ENCODE assay signal across 8 cellular contexts in the genomic region with DNA sequence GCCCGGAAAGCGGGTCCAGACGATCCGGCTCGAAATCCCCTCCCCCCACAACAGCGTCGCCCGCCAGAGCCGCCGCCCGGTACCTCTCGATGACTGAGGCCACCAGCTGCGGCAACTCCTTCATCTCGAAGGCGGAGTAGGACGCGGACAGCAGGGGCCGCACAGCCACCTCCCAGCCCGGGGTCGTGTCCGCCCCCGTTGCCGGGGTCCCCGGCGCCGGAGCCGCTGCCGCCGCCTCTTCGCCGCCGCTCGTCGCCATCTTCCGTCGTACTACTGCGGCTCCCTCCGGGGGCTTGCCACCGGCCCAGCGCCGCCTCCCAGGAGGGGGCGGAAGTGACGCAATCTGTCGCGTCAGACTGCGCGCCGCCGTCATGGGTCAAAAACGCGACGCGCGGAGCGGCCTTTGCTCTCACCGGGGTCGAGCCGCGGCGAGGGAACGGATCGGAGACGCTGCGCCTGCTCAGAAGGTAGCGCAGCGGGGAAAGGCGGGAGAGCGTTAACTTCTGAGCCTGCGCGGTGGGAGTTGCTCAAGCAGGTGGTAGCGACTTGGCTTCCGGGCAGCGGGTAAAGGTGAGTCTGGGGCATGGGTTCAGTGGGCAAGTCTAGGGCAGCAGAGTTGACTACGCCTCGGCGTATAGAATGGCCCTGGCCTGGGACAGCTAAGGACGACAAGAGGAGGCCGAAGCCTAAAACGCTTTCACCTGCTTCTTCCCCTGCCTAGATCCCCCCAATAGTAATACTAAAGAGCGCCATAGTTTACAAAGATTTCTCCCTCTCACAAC. TPM values are rescaled to one million over a fixed set of nuclear protein-coding genes. Genes with fewer than 3 reads are reported as not detected.
DNase-seq lines count a peak whose midpoint lies in the region; ATAC-seq and TF ChIP-seq lines count a peak whose summit lies in the region.

A gene (minus strand): TSS at position 277 of the 782 bp plus-strand sequence. CDS start 18 bp downstream, at position 259.

- DNase-seq in CMK (ENCODE audit: low read depth) (peak; percentile 95), GM20000 (ENCODE audit: low spot score) (peak; percentile 94), HT-29 (ENCODE audit: low spot score) (peak; percentile 98), NOMO-1 (lab: John Stamatoyannopoulos, UW; ENCODE audit: unreplicated experiment in 2 of 2) (peak; percentile 86 to 90), memory B cell (ENCODE audit: low spot score in 2 of 2) (peak; percentile 94 to 98)
- DNase-seq in activated CD8-positive, alpha-beta memory T cell treated with anti-CD3 and anti-CD28 coated beads for 4 hours (ENCODE audit: low read depth in 2 of 2) = peak; percentile 92 to 95
- peak; percentile 96 to 98 (median 96) for DNase-seq in effector memory CD8-positive, alpha-beta T cell
- DNase-seq in stimulated activated CD8-positive, alpha-beta memory T cell treated with anti-CD3 and anti-CD28 coated beads, Interleukin-12 subunit alpha, Interleukin-12 subunit beta, amount 100 ng/mL, for 24 hours (ENCODE audit: extremely low read depth) = peak; percentile 91

- H3K27ac Mint-ChIP-seq in effector memory CD8-positive, alpha-beta T cell = peak within 1 kb of the TSS; percentile 93 to 96
- H3K27ac Mint-ChIP-seq in memory B cell = peak within 1 kb of the TSS; percentile 96

- no peak for TF ChIP-seq CTCF in GM20000 (IDR thresholded peaks at IDR 0.05; ENCODE audit: extremely low read depth, missing control alignments)

- ATAC-seq in effector memory CD8-positive, alpha-beta T cell (replicated peaks) = peak; percentile 88
- ATAC-seq in memory B cell (ENCODE audit: low read depth) = peak; percentile 89

- H3K9me3 Mint-ChIP-seq in effector memory CD8-positive, alpha-beta T cell = no peaks in the 10 kb centered on the region
- H3K9me3 Mint-ChIP-seq in memory B cell = no peaks in the 10 kb centered on the region

- H3K36me3 Mint-ChIP-seq in effector memory CD8-positive, alpha-beta T cell (ENCODE audit: insufficient read depth) = peaks cover 23% of the 10 kb centered on the region
- peaks cover 5% of the 10 kb centered on the region for H3K36me3 Mint-ChIP-seq in memory B cell

- H3K4me3 Mint-ChIP-seq in effector memory CD8-positive, alpha-beta T cell = peak within 1 kb of the TSS; percentile 85 to 89
- H3K4me3 Mint-ChIP-seq in memory B cell = peak within 1 kb of the TSS; percentile 91

- H3K4me1 Mint-ChIP-seq in effector memory CD8-positive, alpha-beta T cell (ENCODE audit: low read depth in 2 of 2) = peaks cover 33 to 56% of the 10 kb centered on the region in 2 donors
- peaks cover 29% of the 10 kb centered on the region for H3K4me1 Mint-ChIP-seq in memory B cell

- no peaks in the 10 kb centered on the region for H3K27me3 Mint-ChIP-seq in effector memory CD8-positive, alpha-beta T cell
- H3K27me3 Mint-ChIP-seq in memory B cell = no peaks in the 10 kb centered on the region

RNA-seq across cellular contexts. Expression of the gene that starts here (rescaled TPM):
- 128 and 146 TPM in 2 replicates for total RNA-seq in HT-29 (2014; rRNA removed; shearing (Covaris generic))

Comparison
In these comparisons a context has a peak if more than half of its experiments do, and no peak if none do; other contexts are left out.
1. Peak in every context shown above with its lines: DNase-seq and ATAC-seq.